In genomic region chr1:6099787-6100765, GRCh38 we compare ENCODE assay signal across 12 cellular contexts. TPM values are rescaled to one million over a fixed set of nuclear protein-coding genes. Genes with fewer than 3 reads are reported as not detected.
A peak's percentile ranks its signal among the peaks of the same experiment; 100 is the strongest.
DNase-seq lines count a peak whose midpoint lies in the region; ATAC-seq, FAIRE-seq and TF ChIP-seq lines count a peak whose summit lies in the region.
"Had no signal": no experiment of that assay in that cellular context is flagged by ENCODE, and none has a peak within 500 bp of the region (broad histone marks: within the 10 kb centered on the region; RNA-seq: fewer than 3 reads in every experiment).

No MANE protein-coding gene starts in this region.

- H3K4me2 ChIP-seq in GM23338 = no peak overlapping the region

- intact Hi-C loops in CD4-positive, alpha-beta T cell (cut with DNase I, micrococcal nuclease) = no loop called here
- intact Hi-C loops in kidney (cut with DNase I) = no loop called here

- no peak overlapping the region for H3K4me3 Mint-ChIP-seq in CD4-positive, alpha-beta T cell
- H3K4me3 Mint-ChIP-seq in GM23338 = no peak overlapping the region
- no peak overlapping the region for H3K4me3 Mint-ChIP-seq in endodermal cell
- H3K4me3 Mint-ChIP-seq: activated CD8-positive, alpha-beta memory T cell treated with anti-CD3 and anti-CD28 coated beads, Interleukin-2, amount 10 ng/mL, durations not matched to agents 7 days and 5 days had no signal

- no peak for ATAC-seq in CD4-positive, alpha-beta T cell (ENCODE audit: poor library complexity)
- peak; percentile 42 for ATAC-seq in GM23338
- ATAC-seq in GM21619 (IDR thresholded peaks at IDR 0.05; ENCODE audit: unreplicated experiment) = no peak
- ATAC-seq: activated CD8-positive, alpha-beta memory T cell treated with anti-CD3 and anti-CD28 coated beads, Interleukin-2, amount 10 ng/mL, durations not matched to agents 7 days and 5 days had no signal

- 88 to 91% methylated on average over 9 to 27 of the region's 27 CpGs for WGBS in endodermal cell (ENCODE audit: insufficient coverage in 1 of 2, insufficient read length in 1 of 2), 2 experiments

- no peak overlapping the region for H3K4me3 ChIP-seq in GM23338
- H3K4me3 ChIP-seq in kidney (ENCODE audit: low read length in 2 of 2) = no peak overlapping the region
- H3K4me3 ChIP-seq in endodermal cell (ENCODE audit: low read length) = no peak overlapping the region

- H3K27ac ChIP-seq in CD4-positive, alpha-beta T cell (ENCODE audit: low read depth, low read length) = no peak overlapping the region
- H3K27ac ChIP-seq in GM23338 (ENCODE audit: low read depth) (no peak overlapping the region), VCaP (no peak overlapping the region), kidney (ENCODE audit: low read depth in 2 of 2, low read length in 2 of 2) (no peak overlapping the region), endodermal cell (ENCODE audit: low read depth, low read length) (no peak overlapping the region)

- H3K36me3 ChIP-seq in GM23338 (ENCODE audit: insufficient read depth) = no peaks in the 10 kb centered on the region
- H3K36me3 ChIP-seq in kidney (ENCODE audit: control insufficient read depth in 1 of 2, insufficient read depth in 2 of 2, low read length in 2 of 2) = no peaks in the 10 kb centered on the region
- no peaks in the 10 kb centered on the region for H3K36me3 ChIP-seq in endodermal cell (ENCODE audit: control insufficient read depth, insufficient read depth, low read length)

- H3K9ac ChIP-seq in kidney (ENCODE audit: low read length in 2 of 2) = no peak overlapping the region
- no peak overlapping the region for H3K9ac ChIP-seq in endodermal cell (ENCODE audit: extremely low read depth, low read length, poor library complexity, severe bottlenecking)

- no peak overlapping the region for H2AFZ ChIP-seq in GM23338

- peak; percentile 28 for TF ChIP-seq CTCF in CD4-positive, alpha-beta T cell (IDR thresholded peaks at IDR 0.05)
- TF ChIP-seq CTCF in GM23338 (conservative IDR thresholded peaks at IDR 0.05; ENCODE audit: low read depth in 2 of 2) (peak; percentile 17 to 43; a peak in 2 of 4 replicates), VCaP (conservative IDR thresholded peaks at IDR 0.05) (peak; percentile 34), kidney (IDR thresholded peaks at IDR 0.05; ENCODE audit: borderline replicate concordance, extremely low read depth, insufficient read depth) (no peak), endodermal cell (conservative IDR thresholded peaks at IDR 0.05) (no peak)

- H3K9me3 ChIP-seq in CD4-positive, alpha-beta T cell (ENCODE audit: control insufficient read depth, low read length) = no peaks in the 10 kb centered on the region
- no peaks in the 10 kb centered on the region for H3K9me3 ChIP-seq in kidney (ENCODE audit: control insufficient read depth in 1 of 2, low read length in 2 of 2)
- H3K9me3 ChIP-seq in endodermal cell (ENCODE audit: control insufficient read depth, low read length) = no peaks in the 10 kb centered on the region

- H3K9me3 Mint-ChIP-seq in CD4-positive, alpha-beta T cell = no peaks in the 10 kb centered on the region
- H3K9me3 Mint-ChIP-seq in GM23338 (no peaks in the 10 kb centered on the region; the same call in 2 of the 3 replicates), endodermal cell (no peaks in the 10 kb centered on the region)

- H3K4me1 ChIP-seq in GM23338 (ENCODE audit: insufficient read depth) (no peaks in the 10 kb centered on the region), kidney (ENCODE audit: control insufficient read depth in 1 of 2, insufficient read depth in 1 of 2, low read depth in 1 of 2, low read length in 2 of 2) (no peaks in the 10 kb centered on the region), endodermal cell (ENCODE audit: control insufficient read depth, insufficient read depth, low read length) (no peaks in the 10 kb centered on the region)

- H3K9me2 ChIP-seq in GM23338 (ENCODE audit: insufficient read depth) = no peaks in the 10 kb centered on the region

- POLR2A ChIA-PET in CD4-positive, alpha-beta T cell (lab: Charles Lee) = interaction anchor here (0.6 kb wide), 1 partner anchor 44 kb away, joined by 3 read pairs; no protein-coding TSS in a partner anchor

- CTCF ChIA-PET in CD4-positive, alpha-beta T cell (lab: Charles Lee) = no interaction called here

- no peaks in the 10 kb centered on the region for H3K27me3 ChIP-seq in CD4-positive, alpha-beta T cell (ENCODE audit: control insufficient read depth, insufficient read depth, low read length)
- H3K27me3 ChIP-seq in GM23338 (ENCODE audit: insufficient read depth) (no peaks in the 10 kb centered on the region), endodermal cell (ENCODE audit: control insufficient read depth, insufficient read depth, low read length, poor library complexity, severe bottlenecking) (no peaks in the 10 kb centered on the region)

- no peaks in the 10 kb centered on the region for H3F3A ChIP-seq in GM23338 (replicated peaks; ENCODE audit: low read depth)

- peaks cover 14% of the 10 kb centered on the region for H3K36me3 Mint-ChIP-seq in CD4-positive, alpha-beta T cell (ENCODE audit: low read depth)
- H3K36me3 Mint-ChIP-seq in GM23338 (ENCODE audit: low read depth) (no peaks in the 10 kb centered on the region; the same call in 2 of the 3 replicates), endodermal cell (ENCODE audit: low read depth) (no peaks in the 10 kb centered on the region)

- no peak overlapping the region for H3K27ac Mint-ChIP-seq in CD4-positive, alpha-beta T cell
- H3K27ac Mint-ChIP-seq in GM23338 = no peak overlapping the region
- H3K27ac Mint-ChIP-seq in endodermal cell = no peak overlapping the region

- peaks cover 4% of the 10 kb centered on the region for H3K27me3 Mint-ChIP-seq in CD4-positive, alpha-beta T cell
- peaks cover 5% of the 10 kb centered on the region for H3K27me3 Mint-ChIP-seq in GM23338 (ENCODE audit: insufficient read depth, low read depth, poor library complexity)
- no peaks in the 10 kb centered on the region for H3K27me3 Mint-ChIP-seq in endodermal cell (ENCODE audit: insufficient read depth)
- H3K27me3 Mint-ChIP-seq: activated CD8-positive, alpha-beta memory T cell treated with anti-CD3 and anti-CD28 coated beads, Interleukin-2, amount 10 ng/mL, durations not matched to agents 7 days and 5 days had no signal

- no peaks in the 10 kb centered on the region for H4K20me1 ChIP-seq in GM23338 (replicated peaks; ENCODE audit: insufficient read depth)

- H3K79me2 ChIP-seq in GM23338 (replicated peaks; ENCODE audit: insufficient read depth) = no peaks in the 10 kb centered on the region

- no peaks in the 10 kb centered on the region for H3K4me1 Mint-ChIP-seq in CD4-positive, alpha-beta T cell (ENCODE audit: low read depth)
- H3K4me1 Mint-ChIP-seq in GM23338 (peaks cover 2% of the 10 kb centered on the region; the same call in 1 of the 3 replicates), endodermal cell (no peaks in the 10 kb centered on the region)
- H3K4me1 Mint-ChIP-seq: activated CD8-positive, alpha-beta memory T cell treated with anti-CD3 and anti-CD28 coated beads, Interleukin-2, amount 10 ng/mL, durations not matched to agents 7 days and 5 days had no signal

- peak in 1 of 10 experiments; percentile 15 for DNase-seq in CD4-positive, alpha-beta T cell
- DNase-seq in GM23338 (ENCODE audit: low spot score) (no peak), kidney (peak; percentile 73), ureter (ENCODE audit: low spot score) (no peak), endodermal cell (no peak), activated gamma-delta T cell treated with Interleukin-2 at 50 U/mL for 16 hours (no peak)
- DNase-seq: activated CD8-positive, alpha-beta memory T cell treated with anti-CD3 and anti-CD28 coated beads, Interleukin-2, amount 10 ng/mL, durations not matched to agents 7 days and 5 days; NCI-H510A treated with DMSO at 0.1 percent for 48 hours; substantia nigra had no signal

- no peak for FAIRE-seq in kidney (lab: Jason Lieb, UNC)
- FAIRE-seq: islet of Langerhans had no signal

RNA-seq across cellular contexts. Expression of gene KCNAB2, which starts 54.4 kb away (rescaled TPM):
- total RNA-seq in CD4-positive, alpha-beta T cell = 100 to 1,000 TPM; 147 to 155 TPM
- total RNA-seq in GM23338 (2014; rRNA removed; shearing (Covaris generic)) = 3.7 and 5.1 TPM in 2 replicates
- 2.1 and 3.0 TPM in 2 replicates for polyA plus RNA-seq in GM23338 (2016; fragmentation: Nextera tagmentation; extraction: Ambion mirVana)
- 28.1 TPM for total RNA-seq in kidney
- polyA plus RNA-seq in kidney (ENCODE audit: insufficient read depth, low read depth, low replicate concordance) = 19.6 TPM
- 17.5 TPM for total RNA-seq in ureter
- 10 to 100 TPM; 14.9 to 22.9 TPM for total RNA-seq in endodermal cell
- 6.6 TPM for polyA plus RNA-seq in endodermal cell (2013, experiment 1 of 2)
- polyA plus RNA-seq in endodermal cell (2013, experiment 2 of 2) = 6.0 TPM

Comparison
In these comparisons a context has a peak if more than half of its experiments do, and no peak if none do; other contexts are left out.
1. CTCF ChIP-seq: peak in CD4-positive, alpha-beta T cell (single experiment), GM23338 (2 of 2) and VCaP (single experiment); none in kidney (single experiment) and endodermal cell (single experiment).